In the genomic region with DNA sequence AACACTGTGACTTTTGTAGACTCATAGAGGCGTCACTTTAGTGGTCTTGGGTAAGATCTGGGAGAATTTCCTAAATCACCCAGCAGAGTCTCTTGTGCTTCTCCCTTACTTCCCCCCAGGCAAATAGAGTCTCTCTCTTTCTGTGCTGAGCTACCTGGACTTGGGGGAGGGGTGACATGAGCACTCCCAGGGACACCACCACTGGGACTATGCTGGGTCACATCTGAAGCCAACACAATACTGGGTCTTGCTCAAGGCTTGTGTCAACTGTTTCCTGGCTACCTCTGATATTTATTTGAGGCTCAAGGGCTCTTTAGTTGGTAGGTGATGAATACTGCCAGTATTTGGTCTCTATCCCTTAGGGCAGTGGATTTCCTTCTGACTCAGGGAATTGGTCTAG, we compare ENCODE assay signal across 16 cellular contexts.
DNase-seq lines count a peak whose midpoint lies in the region; ATAC-seq, FAIRE-seq and TF ChIP-seq lines count a peak whose summit lies in the region.
"Had no signal": no experiment of that assay in that cellular context is flagged by ENCODE, and none has a peak within 500 bp of the region (broad histone marks: within the 10 kb centered on the region; RNA-seq: fewer than 3 reads in every experiment).

No MANE protein-coding gene starts in this region.

- DNase-seq in NCI-H345 (lab: John Stamatoyannopoulos, UW) (peak; percentile 45), NCI-H345 treated with DMSO at 0.1 percent for 48 hours (lab: John Stamatoyannopoulos, UW; ENCODE audit: unreplicated experiment) (no peak), NCI-H146 treated with DMSO at 0.1 percent for 48 hours (lab: John Stamatoyannopoulos, UW; ENCODE audit: unreplicated experiment) (peak; percentile 42), bronchial epithelial cell (ENCODE audit: low read depth) (peak; percentile 10), upper lobe of right lung (no peak), testis (no peak), NCI-H526 (lab: John Stamatoyannopoulos, UW) (no peak)
- DNase-seq: C1 segment of cervical spinal cord; Calu3; CD4-positive, alpha-beta T cell; DMS 273 treated with DMSO at 0.1 percent for 48 hours; GF-D8; HCEC 1CT; HFFc6 had no signal

- H3K36me3 ChIP-seq in bronchial epithelial cell (ENCODE audit: control insufficient read depth, insufficient read depth, low read length) (no peaks in the 10 kb centered on the region), upper lobe of right lung (no peaks in the 10 kb centered on the region), testis (ENCODE audit: low read depth, missing control alignments) (no peaks in the 10 kb centered on the region)

- peak; percentile 52 for ATAC-seq in upper lobe of right lung

- H3K9me3 ChIP-seq in upper lobe of right lung (no peaks in the 10 kb centered on the region), testis (no peaks in the 10 kb centered on the region)

- TF ChIP-seq CTCF in bronchial epithelial cell (IDR thresholded peaks at IDR 0.05; ENCODE audit: insufficient read depth, low read length, severe bottlenecking) (no peak), upper lobe of right lung (IDR thresholded peaks at IDR 0.05) (no peak), testis (IDR thresholded peaks at IDR 0.05) (no peak)

- H3K27me3 ChIP-seq in bronchial epithelial cell (ENCODE audit: control insufficient read depth, insufficient read depth, low read length) (no peaks in the 10 kb centered on the region), upper lobe of right lung (no peaks in the 10 kb centered on the region), testis (no peaks in the 10 kb centered on the region)

- FAIRE-seq in bronchial epithelial cell (lab: Jason Lieb, UNC) = no peak
- FAIRE-seq: A204.1, HTR-8/SVneo had no signal

- intact Hi-C loops in upper lobe of right lung (cut with DNase I) (no loop called here), testis (cut with DNase I; ENCODE audit: low total_unique reads) (no loop called here)

- H3K4me3 ChIP-seq in bronchial epithelial cell (ENCODE audit: low read depth, low read length) = no peak overlapping the region
- H3K4me3 ChIP-seq in upper lobe of right lung = no peak overlapping the region
- H3K4me3 ChIP-seq in testis = no peak overlapping the region

- H3K4me1 ChIP-seq in upper lobe of right lung = no peaks in the 10 kb centered on the region
- no peaks in the 10 kb centered on the region for H3K4me1 ChIP-seq in testis

- no peak overlapping the region for H3K27ac ChIP-seq in upper lobe of right lung
- no peak overlapping the region for H3K27ac ChIP-seq in testis

- no peak for TF ChIP-seq POLR2A in testis (IDR thresholded peaks at IDR 0.05)

- WGBS in testis, 2 donors = 82 to 90% methylated on average over 1 of the region's 1 CpG

Comparison
In these comparisons a context has a peak if more than half of its experiments do, and no peak if none do; other contexts are left out.
1. DNase-seq: peak in NCI-H345 (single experiment), NCI-H146 treated with DMSO at 0.1 percent for 48 hours (single experiment) and bronchial epithelial cell (single experiment); none in NCI-H345 treated with DMSO at 0.1 percent for 48 hours (single experiment), upper lobe of right lung (single experiment), testis (single experiment) and NCI-H526 (0 of 2).